8 cellular contexts compared by ENCODE assay signal in the genomic region with DNA sequence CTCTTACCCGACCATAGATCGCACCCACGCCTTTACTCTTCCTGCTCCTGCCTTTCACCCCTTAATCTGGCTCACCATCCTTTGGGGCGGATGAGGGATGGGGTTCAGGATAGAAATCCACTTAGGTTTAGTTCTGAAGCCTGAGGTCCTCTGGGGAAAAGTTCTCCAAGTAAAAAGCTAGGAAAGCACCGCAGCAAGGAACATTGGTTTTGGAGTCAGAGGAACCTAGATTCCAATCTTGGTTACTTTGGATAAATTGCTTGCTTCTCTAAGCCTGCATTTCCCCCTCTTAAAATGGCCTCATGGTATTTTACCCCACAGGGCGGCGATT. TPM values are rescaled to one million over a fixed set of nuclear protein-coding genes. Genes with fewer than 3 reads are reported as not detected.
A peak's percentile ranks its signal among the peaks of the same experiment; 100 is the strongest.
DNase-seq lines count a peak whose midpoint lies in the region; ATAC-seq, FAIRE-seq and TF ChIP-seq lines count a peak whose summit lies in the region.

No MANE protein-coding gene starts in this region.

- H3K4me3 ChIP-seq in A549 (peak overlapping the region; percentile 81), HUES48 (ENCODE audit: low read depth, low read length) (peak overlapping the region; percentile 84), breast epithelium (peak overlapping the region in 2 of 3 donors; percentile 83 to 99)

- FAIRE-seq in A549 (lab: Jason Lieb, UNC): no peak

- no peak for TF ChIP-seq EP300 in A549 (IDR thresholded peaks at IDR 0.05)

- no peak for TF ChIP-seq CTCF in A549 (IDR thresholded peaks at IDR 0.05)
- no peak for TF ChIP-seq CTCF in breast epithelium (IDR thresholded peaks at IDR 0.05)

- intact Hi-C loops in breast epithelium (cut with DNase I; ENCODE audit: low total_unique reads): no loop called here

- H3K27me3 Mint-ChIP-seq in naive thymus-derived CD8-positive, alpha-beta T cell: peaks cover 0 to 9% (median 7%) of the 10 kb centered on the region in 5 donors

- WGBS in A549 (ENCODE audit: missing lambda C conversion rate): 49% methylated on average over 7 of the region's 7 CpGs

- H3K9me3 Mint-ChIP-seq in naive thymus-derived CD8-positive, alpha-beta T cell: no peaks in the 10 kb centered on the region

- H3K4me3 Mint-ChIP-seq in naive thymus-derived CD8-positive, alpha-beta T cell: peak overlapping the region; percentile 84 to 95 (median 88)

- ATAC-seq in A549: no peak
- no peak for ATAC-seq in naive thymus-derived CD8-positive, alpha-beta T cell
- no peak for ATAC-seq in HG03520 (IDR thresholded peaks at IDR 0.05; ENCODE audit: unreplicated experiment)
- ATAC-seq in GM21390 (IDR thresholded peaks at IDR 0.05; ENCODE audit: unreplicated experiment): no peak

- POLR2A ChIA-PET in A549 (lab: Yijun Ruan, JAX): interaction anchor here (0.6 to 1.7 kb wide), 6 partner anchors 12 to 379 kb away, joined by 3 to 8 read pairs (median 4); no protein-coding TSS in a partner anchor
- POLR2A ChIA-PET in naive thymus-derived CD8-positive, alpha-beta T cell (lab: Charles Lee): interaction anchor here (0.6 to 2.0 kb wide), 12 partner anchors 11 to 207 kb away, joined by 3 to 15 read pairs (median 4); a partner anchor contains a TSS

- TF ChIP-seq POLR2A in A549 (IDR thresholded peaks at IDR 0.05; ENCODE audit: low read length) (no peak), breast epithelium (IDR thresholded peaks at IDR 0.05) (no peak)

- 0 out of 2 replicates have a peak overlapping the region, but pooled peaks have one; percentile 7 for H3K9ac ChIP-seq in HUES48 (ENCODE audit: low read depth, low read length)

- H3K27ac ChIP-seq in A549 (peak overlapping the region; percentile 68 to 89), HUES48 (ENCODE audit: low read depth, low read length) (no peak overlapping the region), breast epithelium (peak overlapping the region; percentile 87 to 96)

- peak overlapping the region; percentile 77 for H3K4me2 ChIP-seq in A549

- H3K27me3 ChIP-seq in HUES48 (ENCODE audit: control insufficient read depth, insufficient read depth, low read length): peaks cover 14% of the 10 kb centered on the region
- no peaks in the 10 kb centered on the region for H3K27me3 ChIP-seq in breast epithelium

- peaks cover 13 to 20% (median 18%) of the 10 kb centered on the region in 4 donors for H3K4me1 Mint-ChIP-seq in naive thymus-derived CD8-positive, alpha-beta T cell

- no peaks in the 10 kb centered on the region; the same call in 1 of the 2 replicates for H3K36me3 ChIP-seq in HUES48 (ENCODE audit: control insufficient read depth, insufficient read depth, low read length)
- no peaks in the 10 kb centered on the region for H3K36me3 ChIP-seq in breast epithelium

- no peak for TF ChIP-seq RAD21 in A549 (conservative IDR thresholded peaks at IDR 0.05 in 1 of 2, IDR thresholded peaks at IDR 0.05 in 1 of 2)

- H3K27ac Mint-ChIP-seq in naive thymus-derived CD8-positive, alpha-beta T cell: peak overlapping the region in 9 of 10 donors; percentile 16 to 89 (median 83)

- no peaks in the 10 kb centered on the region for H3K36me3 Mint-ChIP-seq in naive thymus-derived CD8-positive, alpha-beta T cell

- no peaks in the 10 kb centered on the region for H3K9me3 ChIP-seq in A549
- no peaks in the 10 kb centered on the region for H3K9me3 ChIP-seq in HUES48 (ENCODE audit: control insufficient read depth, insufficient read depth, low read length)
- no peaks in the 10 kb centered on the region for H3K9me3 ChIP-seq in breast epithelium

- CTCF ChIA-PET in A549 (lab: Yijun Ruan, JAX): interaction anchor here (1.0 to 4.3 kb wide), 5 partner anchors 11 to 81 kb away, joined by 3 to 38 read pairs (median 7); a partner anchor contains a TSS

- DNase-seq in A549 (ENCODE audit: low read depth in 1 of 2, low spot score in 1 of 2) (no peak), breast epithelium (ENCODE audit: low spot score in 2 of 2) (no peak), NCI-H128 (lab: John Stamatoyannopoulos, UW; ENCODE audit: unreplicated experiment) (no peak), islet precursor cell (no peak)
- DNase-seq in naive thymus-derived CD8-positive, alpha-beta T cell: no peak

- H3K4me1 ChIP-seq in A549 (0 out of 3 replicates have a peak, but pooled peaks cover 3% of the 10 kb centered on the region), HUES48 (ENCODE audit: control insufficient read depth, insufficient read depth, low read length) (peaks cover 11% of the 10 kb centered on the region), breast epithelium (no peaks in the 10 kb centered on the region)

TF ChIP-seq in A549, 52 proteins besides CTCF, POLR2A, EP300 and RAD21:
- TF ChIP-seq RNF2 (IDR thresholded peaks at IDR 0.05; ENCODE audit: borderline replicate concordance, low read depth): no peak
- TF ChIP-seq, protein P1, sequence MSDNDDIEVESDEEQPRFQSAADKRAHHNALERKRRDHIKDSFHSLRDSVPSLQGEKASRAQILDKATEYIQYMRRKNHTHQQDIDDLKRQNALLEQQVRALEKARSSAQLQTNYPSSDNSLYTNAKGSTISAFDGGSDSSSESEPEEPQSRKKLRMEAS (IDR thresholded peaks at IDR 0.05): 0 out of 2 replicates have a peak, but pooled peaks have one; percentile 62
- no peak for TF ChIP-seq MAFK (IDR thresholded peaks at IDR 0.05; ENCODE audit: partially characterized antibody)
- TF ChIP-seq HOXA7 (CRISPR knock-in tag; IDR thresholded peaks at IDR 0.05): no peak
- no peak for TF ChIP-seq RCOR1 (IDR thresholded peaks at IDR 0.05; ENCODE audit: low read depth, low read length)

RNA-seq across cellular contexts. Expression of a gene that starts 1.0 kb away (rescaled TPM):
- polyA plus RNA-seq in A549 (2011; rRNA removed) (5.2 and 5.6 TPM in 2 replicates), A549 (2017; fragmentation: RNase III; extraction: RNeasy Plus Mini Kit Qiagen cat#74134 plus additional on column Dnase treatment) (3.9 to 4.9 TPM (median 4.0 TPM) in 3 replicates)
- polyA plus RNA-seq in A549 (2012; cell fraction: cytosol; rRNA removed): 4.3 and 5.6 TPM in 2 replicates
- polyA plus RNA-seq in A549 (2012; cell fraction: nucleus; rRNA removed): 19.5 and 21.2 TPM in 2 replicates
- polyA minus RNA-seq in A549 (2011; rRNA and poly(A)+ RNA removed): 10.3 and 10.7 TPM in 2 replicates
- total RNA-seq in breast epithelium: 10 to 100 TPM; 47.7 to 61.6 (median 54.9) TPM
- total RNA-seq in naive thymus-derived CD8-positive, alpha-beta T cell: 1 to 10 TPM; 2.3 to 2.5 TPM
- 1 to 10 TPM in 2 of 3 donors, under 1 TPM in 1; 0.61 to 1.2 (median 1.1) TPM for polyA plus RNA-seq in naive thymus-derived CD8-positive, alpha-beta T cell

RNA-seq across cellular contexts. Expression of a gene that starts 46.1 kb away (rescaled TPM):
- polyA plus RNA-seq in A549 (2011; rRNA removed) (0.90 and 1.6 TPM in 2 replicates), A549 (2017; fragmentation: RNase III; extraction: RNeasy Plus Mini Kit Qiagen cat#74134 plus additional on column Dnase treatment) (3.4 to 3.9 TPM (median 3.4 TPM) in 3 replicates)
- 1.8 and 2.4 TPM in 2 replicates for polyA plus RNA-seq in A549 (2012; cell fraction: cytosol; rRNA removed)
- 6.3 and 9.0 TPM in 2 replicates for polyA plus RNA-seq in A549 (2012; cell fraction: nucleus; rRNA removed)
- polyA minus RNA-seq in A549 (2011; rRNA and poly(A)+ RNA removed): 3.0 and 3.3 TPM in 2 replicates
- total RNA-seq in breast epithelium: under 1 TPM; under 0.01 to 0.73 (median 0.33) TPM
- total RNA-seq in naive thymus-derived CD8-positive, alpha-beta T cell: under 1 TPM; 0.10 to 0.14 TPM
- under 1 TPM in 2 of 3 donors, not detected in 1; 0.05 to 0.14 TPM for polyA plus RNA-seq in naive thymus-derived CD8-positive, alpha-beta T cell

Comparison
In these comparisons a context has a peak if more than half of its experiments do, and no peak if none do; other contexts are left out.
1. RNA of a gene that starts 1.0 kb away (total RNA-seq): 47.7 to 61.6 TPM in breast epithelium; 2.3 to 2.5 TPM in naive thymus-derived CD8-positive, alpha-beta T cell; every median in the first group is over 10 times any median in the second.
2. Peak in every context shown above with its lines, with median percentiles within 50 percentile points of each other: H3K4me3 ChIP-seq.